In genomic region chr15:59104912-59105732, GRCh38 we compare ENCODE assay signal across 8 cellular contexts. TPM values are rescaled to one million over a fixed set of nuclear protein-coding genes. Genes with fewer than 3 reads are reported as not detected.
DNase-seq lines count a peak whose midpoint lies in the region; ATAC-seq and TF ChIP-seq lines count a peak whose summit lies in the region.

Gene CCNB2 (plus strand): TSS chr15:59105146. CDS start chr15:59105269, 123 bp downstream.

- ATAC-seq in GM19372 (IDR thresholded peaks at IDR 0.05; ENCODE audit: low read depth, unreplicated experiment): peak; percentile 97
- ATAC-seq in HG03521 (IDR thresholded peaks at IDR 0.05; ENCODE audit: unreplicated experiment): peak; percentile 98

- H3K27ac ChIP-seq in C4-2B: peak within 1 kb of the TSS; percentile 90

- H3K27me3 Mint-ChIP-seq in activated CD4-positive, alpha-beta T cell treated with anti-CD3 and anti-CD28 coated beads, Interleukin-2, amount 10 ng/mL, durations not matched to agents 24 days and 14 days: no peaks in the 10 kb centered on the region

- H3K4me1 Mint-ChIP-seq in activated CD4-positive, alpha-beta T cell treated with anti-CD3 and anti-CD28 coated beads, Interleukin-2, amount 10 ng/mL, durations not matched to agents 24 days and 14 days: peaks cover 28% of the 10 kb centered on the region

- no peak for TF ChIP-seq CTCF in C4-2B (conservative IDR thresholded peaks at IDR 0.05)

- H3K9me3 Mint-ChIP-seq in activated CD4-positive, alpha-beta T cell treated with anti-CD3 and anti-CD28 coated beads, Interleukin-2, amount 10 ng/mL, durations not matched to agents 24 days and 14 days: no peaks in the 10 kb centered on the region

- DNase-seq in NCI-H69 (lab: John Stamatoyannopoulos, UW) (peak; percentile 98), dedifferentiated amniotic fluid mesenchymal stem cell (ENCODE audit: extremely low spot score) (peak; percentile 97), left kidney (ENCODE audit: low read depth, low spot score) (peak; percentile 98)
- peak; percentile 96 for DNase-seq in activated CD4-positive, alpha-beta T cell treated with anti-CD3 and anti-CD28 coated beads, Interleukin-2, amount 10 ng/mL, durations not matched to agents 24 days and 14 days
- peak; percentile 80 to 81 for DNase-seq in stimulated activated CD4-positive, alpha-beta T cell treated with anti-CD3 and anti-CD28 coated beads, Interleukin-2, amount 100 ng/mL, for 24 hours

- H3K36me3 Mint-ChIP-seq in activated CD4-positive, alpha-beta T cell treated with anti-CD3 and anti-CD28 coated beads, Interleukin-2, amount 10 ng/mL, durations not matched to agents 24 days and 14 days (ENCODE audit: low read depth): peaks cover 26% of the 10 kb centered on the region

- H3K27ac Mint-ChIP-seq in activated CD4-positive, alpha-beta T cell treated with anti-CD3 and anti-CD28 coated beads, Interleukin-2, amount 10 ng/mL, durations not matched to agents 24 days and 14 days: peak within 1 kb of the TSS; percentile 98

- intact Hi-C loops in activated CD4-positive, alpha-beta T cell treated with anti-CD3 and anti-CD28 coated beads, Interleukin-2, amount 10 ng/mL, durations not matched to agents 24 days and 14 days (cut with micrococcal nuclease): loop anchor here (1.0 to 10.0 kb wide), 4 partner anchors 118 to 360 kb away; partner anchors contain the start of genes ADAM10, RNF111 and SLTM

- peak within 1 kb of the TSS; percentile 85 for H3K4me3 Mint-ChIP-seq in activated CD4-positive, alpha-beta T cell treated with anti-CD3 and anti-CD28 coated beads, Interleukin-2, amount 10 ng/mL, durations not matched to agents 24 days and 14 days

RNA-seq across cellular contexts. Expression of gene CCNB2, which starts in this region (rescaled TPM):
- 38.6 and 39.2 TPM in 2 replicates for total RNA-seq in activated CD4-positive, alpha-beta T cell treated with anti-CD3 and anti-CD28 coated beads, Interleukin-2, amount 10 ng/mL, durations not matched to agents 24 days and 14 days

Comparison
In these comparisons a context has a peak if more than half of its experiments do, and no peak if none do; other contexts are left out.
1. Peak in every context shown above with its lines: DNase-seq, ATAC-seq and H3K27ac ChIP-seq.